ENCODE assay signal across 7 cellular contexts in the genomic region with DNA sequence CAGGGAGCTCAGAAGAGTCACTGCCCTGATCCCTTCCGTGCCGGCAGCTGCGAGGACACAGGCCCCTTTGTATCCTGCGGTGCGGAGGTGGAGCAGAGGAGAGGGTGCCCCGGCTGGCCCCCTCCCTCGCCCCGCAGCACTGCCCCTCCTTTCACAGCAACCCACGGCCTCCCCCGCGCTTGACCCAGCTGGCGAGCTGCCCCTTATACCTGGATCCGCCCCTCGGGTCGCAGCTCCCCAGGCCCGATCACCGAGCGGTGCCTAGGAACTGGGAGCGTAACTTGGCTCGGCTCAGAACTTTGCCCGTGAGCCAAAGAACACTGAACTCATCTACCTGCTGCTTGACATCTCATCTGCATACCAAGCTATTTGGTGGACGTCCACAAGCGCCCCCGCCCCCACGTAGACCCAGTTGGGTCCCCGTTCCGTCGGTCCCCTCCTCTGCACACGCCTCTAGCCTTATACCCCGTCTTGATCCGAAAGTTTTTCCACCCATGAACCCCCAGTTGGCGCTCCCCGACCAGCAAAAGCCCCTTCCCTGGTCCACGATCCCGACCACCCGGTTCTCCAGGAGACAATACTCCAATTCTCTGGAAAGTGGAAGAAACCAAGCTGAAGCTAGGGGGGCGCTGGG. TPM values are rescaled to one million over a fixed set of nuclear protein-coding genes. Genes with fewer than 3 reads are reported as not detected.
DNase-seq lines count a peak whose midpoint lies in the region; ATAC-seq and TF ChIP-seq lines count a peak whose summit lies in the region.

No MANE protein-coding gene starts in this region.

- peak; percentile 59 for DNase-seq in GM13977 (ENCODE audit: low spot score)
- DNase-seq in NB4 (ENCODE audit: low read depth) = no peak
- DNase-seq in activated T-helper 1 cell treated with anti-CD3 and anti-CD28 coated beads, Interleukin-12 subunit alpha, Interleukin-12 subunit beta, Interleukin-2, Interleukin-4 antibody, amounts not matched to agents 30 ng/mL and 10 ng/mL and 1 ng/mL, durations not matched to agents 14 hours and 24 hours and 36 hours (ENCODE audit: low spot score) = peak; percentile 22
- DNase-seq in fibroblast of the aortic adventitia (ENCODE audit: low read depth) = no peak
- DNase-seq in neural crest cell (ENCODE audit: low read depth, low spot score) = peak; percentile 59
- DNase-seq in AG08395 (ENCODE audit: low spot score) = no peak

- H3K9me3 Mint-ChIP-seq in activated T-helper 1 cell treated with anti-CD3 and anti-CD28 coated beads, Interleukin-12 subunit alpha, Interleukin-12 subunit beta, Interleukin-2, Interleukin-4 antibody, amounts not matched to agents 30 ng/mL and 10 ng/mL and 1 ng/mL, durations not matched to agents 14 hours and 24 hours and 36 hours = no peaks in the 10 kb centered on the region
- H3K9me3 Mint-ChIP-seq in neural crest cell = no peaks in the 10 kb centered on the region

- H3K4me3 Mint-ChIP-seq in activated T-helper 1 cell treated with anti-CD3 and anti-CD28 coated beads, Interleukin-12 subunit alpha, Interleukin-12 subunit beta, Interleukin-2, Interleukin-4 antibody, amounts not matched to agents 30 ng/mL and 10 ng/mL and 1 ng/mL, durations not matched to agents 14 hours and 24 hours and 36 hours = peak overlapping the region; percentile 98
- peak overlapping the region; percentile 99 for H3K4me3 Mint-ChIP-seq in neural crest cell

- ATAC-seq in GM21825 (IDR thresholded peaks at IDR 0.05; ENCODE audit: unreplicated experiment) = peak; percentile 21

- TF ChIP-seq POLR2A in NB4 (IDR thresholded peaks at IDR 0.05; ENCODE audit: extremely low read depth, insufficient read length) = no peak

- H3K4me1 Mint-ChIP-seq in activated T-helper 1 cell treated with anti-CD3 and anti-CD28 coated beads, Interleukin-12 subunit alpha, Interleukin-12 subunit beta, Interleukin-2, Interleukin-4 antibody, amounts not matched to agents 30 ng/mL and 10 ng/mL and 1 ng/mL, durations not matched to agents 14 hours and 24 hours and 36 hours (ENCODE audit: low read depth) = peaks cover 37% of the 10 kb centered on the region
- peaks cover 56% of the 10 kb centered on the region for H3K4me1 Mint-ChIP-seq in neural crest cell

- TF ChIP-seq CTCF in GM13977 (IDR thresholded peaks at IDR 0.05; ENCODE audit: extremely low read depth, insufficient read depth, missing control alignments) (no peak), NB4 (IDR thresholded peaks at IDR 0.05; ENCODE audit: low read depth, low read length) (no peak), fibroblast of the aortic adventitia (IDR thresholded peaks at IDR 0.05; ENCODE audit: insufficient read depth, low read length) (no peak), neural crest cell (conservative IDR thresholded peaks at IDR 0.05) (no peak)

- H3K27ac Mint-ChIP-seq in activated T-helper 1 cell treated with anti-CD3 and anti-CD28 coated beads, Interleukin-12 subunit alpha, Interleukin-12 subunit beta, Interleukin-2, Interleukin-4 antibody, amounts not matched to agents 30 ng/mL and 10 ng/mL and 1 ng/mL, durations not matched to agents 14 hours and 24 hours and 36 hours = peak overlapping the region; percentile 92
- peak overlapping the region; percentile 99 for H3K27ac Mint-ChIP-seq in neural crest cell (ENCODE audit: unreplicated experiment)

- in situ Hi-C loops in GM13977 (cut with MboI; ENCODE audit: low pct_unique_long_range_greater_than_20kb, low sequenced_read_pairs, unreplicated experiment) = no loop called here

- peaks cover 23% of the 10 kb centered on the region for H3K36me3 Mint-ChIP-seq in activated T-helper 1 cell treated with anti-CD3 and anti-CD28 coated beads, Interleukin-12 subunit alpha, Interleukin-12 subunit beta, Interleukin-2, Interleukin-4 antibody, amounts not matched to agents 30 ng/mL and 10 ng/mL and 1 ng/mL, durations not matched to agents 14 hours and 24 hours and 36 hours (ENCODE audit: low read depth)
- H3K36me3 Mint-ChIP-seq in neural crest cell (ENCODE audit: low read depth) = peaks cover 11% of the 10 kb centered on the region

- intact Hi-C loops in activated T-helper 1 cell treated with anti-CD3 and anti-CD28 coated beads, Interleukin-12 subunit alpha, Interleukin-12 subunit beta, Interleukin-2, Interleukin-4 antibody, amounts not matched to agents 30 ng/mL and 10 ng/mL and 1 ng/mL, durations not matched to agents 14 hours and 24 hours and 36 hours (cut with micrococcal nuclease) = loop anchor here (1.0 to 5.0 kb wide), 9 partner anchors 12 to 857 kb away; partner anchors contain the start of genes ORMDL2, PA2G4, PTGES3 and PYM1

- H3K4me3 ChIP-seq in NB4 (ENCODE audit: low read depth, low read length) = peak overlapping the region; percentile 90
- peak overlapping the region; percentile 86 for H3K4me3 ChIP-seq in fibroblast of the aortic adventitia (ENCODE audit: low read depth, low read length)

- no peaks in the 10 kb centered on the region for H3K27me3 Mint-ChIP-seq in activated T-helper 1 cell treated with anti-CD3 and anti-CD28 coated beads, Interleukin-12 subunit alpha, Interleukin-12 subunit beta, Interleukin-2, Interleukin-4 antibody, amounts not matched to agents 30 ng/mL and 10 ng/mL and 1 ng/mL, durations not matched to agents 14 hours and 24 hours and 36 hours (ENCODE audit: insufficient read depth)
- H3K27me3 Mint-ChIP-seq in neural crest cell (ENCODE audit: low read depth) = no peaks in the 10 kb centered on the region

RNA-seq across cellular contexts. Expression of gene DNAJC14, which starts 0.7 kb away (rescaled TPM):
- total RNA-seq in activated T-helper 1 cell treated with anti-CD3 and anti-CD28 coated beads, Interleukin-12 subunit alpha, Interleukin-12 subunit beta, Interleukin-2, Interleukin-4 antibody, amounts not matched to agents 30 ng/mL and 10 ng/mL and 1 ng/mL, durations not matched to agents 14 hours and 24 hours and 36 hours = 43.5 and 45.0 TPM in 2 replicates
- total RNA-seq in fibroblast of the aortic adventitia (ENCODE audit: low replicate concordance) (26.4 and 48.3 TPM in 2 replicates), neural crest cell (35.3 and 40.3 TPM in 2 replicates)

RNA-seq across cellular contexts. Expression of gene ORMDL2, which starts 12.2 kb away (rescaled TPM):
- 58.9 and 61.2 TPM in 2 replicates for total RNA-seq in activated T-helper 1 cell treated with anti-CD3 and anti-CD28 coated beads, Interleukin-12 subunit alpha, Interleukin-12 subunit beta, Interleukin-2, Interleukin-4 antibody, amounts not matched to agents 30 ng/mL and 10 ng/mL and 1 ng/mL, durations not matched to agents 14 hours and 24 hours and 36 hours
- 7.6 and 16.9 TPM in 2 replicates for total RNA-seq in fibroblast of the aortic adventitia (ENCODE audit: low replicate concordance)
- 32.6 and 33.3 TPM in 2 replicates for total RNA-seq in neural crest cell

RNA-seq across cellular contexts. Expression of gene SARNP, which starts 12.6 kb away (rescaled TPM):
- 70.7 and 75.1 TPM in 2 replicates for total RNA-seq in activated T-helper 1 cell treated with anti-CD3 and anti-CD28 coated beads, Interleukin-12 subunit alpha, Interleukin-12 subunit beta, Interleukin-2, Interleukin-4 antibody, amounts not matched to agents 30 ng/mL and 10 ng/mL and 1 ng/mL, durations not matched to agents 14 hours and 24 hours and 36 hours
- total RNA-seq in fibroblast of the aortic adventitia (ENCODE audit: low replicate concordance) (84.6 and 165 TPM in 2 replicates), neural crest cell (121 and 123 TPM in 2 replicates)

RNA-seq across cellular contexts. Expression of gene MMP19, which starts 12.7 kb away (rescaled TPM):
- total RNA-seq in activated T-helper 1 cell treated with anti-CD3 and anti-CD28 coated beads, Interleukin-12 subunit alpha, Interleukin-12 subunit beta, Interleukin-2, Interleukin-4 antibody, amounts not matched to agents 30 ng/mL and 10 ng/mL and 1 ng/mL, durations not matched to agents 14 hours and 24 hours and 36 hours = not detected in 2 replicates
- total RNA-seq in fibroblast of the aortic adventitia (ENCODE audit: low replicate concordance) (9.7 and 11.1 TPM in 2 replicates), neural crest cell (not detected in 2 replicates)

Comparison
In these comparisons a context has a peak if more than half of its experiments do, and no peak if none do; other contexts are left out.
1. DNase-seq: peak in GM13977 (single experiment), activated T-helper 1 cell treated with anti-CD3 and anti-CD28 coated beads, Interleukin-12 subunit alpha, Interleukin-12 subunit beta, Interleukin-2, Interleukin-4 antibody, amounts not matched to agents 30 ng/mL and 10 ng/mL and 1 ng/mL, durations not matched to agents 14 hours and 24 hours and 36 hours (single experiment) and neural crest cell (single experiment); none in NB4 (single experiment), fibroblast of the aortic adventitia (single experiment) and AG08395 (single experiment).